ENCODE assay signal across 1 cellular context in genomic region chr2:105808418-105809098, GRCh38.
TF ChIP-seq lines count a peak whose summit lies in the region.

No MANE protein-coding gene starts in this region.

TF ChIP-seq in GM12878, 131 proteins besides CTCF, POLR2A, EP300 and RAD21 (continued from another document):
- TF ChIP-seq SP1 (IDR thresholded peaks at IDR 0.05; ENCODE audit: low read depth, low read length) (no peak), JUNB (IDR thresholded peaks at IDR 0.05) (no peak), TCF12 (IDR thresholded peaks at IDR 0.05; ENCODE audit: low read depth, low read length) (no peak)
